Comparison of ENCODE assay signal across 7 cellular contexts in genomic region chr1:119607097-119607807, GRCh38. TPM values are rescaled to one million over a fixed set of nuclear protein-coding genes. Genes with fewer than 3 reads are reported as not detected.
DNase-seq lines count a peak whose midpoint lies in the region; ATAC-seq and TF ChIP-seq lines count a peak whose summit lies in the region.
"Not testable (repeated sequence)": the region's sequence is repeated elsewhere in the genome, so short reads cannot be mapped to it uniquely, and the experiment has no call there.

No MANE protein-coding gene starts in this region.

- intact Hi-C loops in Panc1 (cut with micrococcal nuclease; ENCODE audit: unreplicated experiment), result not testable (repeated sequence)

- H3K27me3 ChIP-seq in Panc1 (ENCODE audit: control insufficient read depth, insufficient read depth, low read length), result not testable (repeated sequence)

- H3K9me3 Mint-ChIP-seq in WTC11; endothelial cell (ENCODE audit: unreplicated experiment); mesothelial cell of epicardium: not testable (repeated sequence)

- CTCF ChIA-PET in Panc1 (lab: Charles Lee), result not testable (repeated sequence)
- CTCF ChIA-PET in WTC11 (lab: Charles Lee), result interaction anchor here (1.1 kb wide), 1 partner anchor 37 kb away, joined by 5 read pairs; no protein-coding TSS in a partner anchor

- not testable (repeated sequence) for BruUV-seq in Panc1 (replicated peaks; lab: Mats Ljungman, UMichigan)

- not testable (repeated sequence) for H3K27me3 Mint-ChIP-seq in WTC11 (ENCODE audit: low read depth); endothelial cell (ENCODE audit: unreplicated experiment); mesothelial cell of epicardium (ENCODE audit: low read depth)

- H3K36me3 Mint-ChIP-seq in WTC11; endothelial cell (ENCODE audit: low read depth, unreplicated experiment); mesothelial cell of epicardium: not testable (repeated sequence)

- in situ Hi-C loops in KBM-7 (cut with MboI; ENCODE audit: low pct_unique_long_range_greater_than_20kb, low sequenced_read_pairs); Panc1 (cut with HindIII; ENCODE audit: low pct_unique_long_range_greater_than_20kb, low sequenced_read_pairs): not testable (repeated sequence)

- DNase-seq in GF-D8 (lab: John Stamatoyannopoulos, UW) (peak; percentile 47), KBM-7 (peak; percentile 81), NOMO-1 (lab: John Stamatoyannopoulos, UW; ENCODE audit: unreplicated experiment in 2 of 2) (peak; percentile 61 to 87)
- not testable (repeated sequence) for DNase-seq in Panc1 (ENCODE audit: low read depth, low spot score); WTC11 (ENCODE audit: low spot score); endothelial cell (ENCODE audit: low spot score); mesothelial cell of epicardium (ENCODE audit: low spot score in 2 of 2, unreplicated experiment in 2 of 2)

- ATAC-seq in Panc1, result not testable (repeated sequence)
- peak; percentile 67 for ATAC-seq in WTC11

- peak; percentile 43 for TF ChIP-seq CTCF in Panc1 (IDR thresholded peaks at IDR 0.05)
- TF ChIP-seq CTCF in WTC11 (IDR thresholded peaks at IDR 0.05); mesothelial cell of epicardium (IDR thresholded peaks at IDR 0.05; ENCODE audit: unreplicated experiment): not testable (repeated sequence)
- TF ChIP-seq CTCF in endothelial cell (IDR thresholded peaks at IDR 0.05; ENCODE audit: unreplicated experiment), result peak; percentile 19

- not testable (repeated sequence) for H3K4me1 ChIP-seq in Panc1 (ENCODE audit: control insufficient read depth, insufficient read depth, low read length)

- POLR2A ChIA-PET in Panc1 (lab: Charles Lee); WTC11 (lab: Charles Lee): not testable (repeated sequence)

- H3K36me3 ChIP-seq in Panc1 (ENCODE audit: control insufficient read depth, insufficient read depth, low read length), result not testable (repeated sequence)

- not testable (repeated sequence) for H3K4me3 Mint-ChIP-seq in WTC11; endothelial cell (ENCODE audit: unreplicated experiment); mesothelial cell of epicardium

- not testable (repeated sequence) for H3K27ac Mint-ChIP-seq in WTC11; endothelial cell (ENCODE audit: unreplicated experiment)
- H3K27ac Mint-ChIP-seq in mesothelial cell of epicardium, result peak overlapping the region; percentile 39

- H3K27ac ChIP-seq in Panc1 (ENCODE audit: low read length), result not testable (repeated sequence)

- not testable (repeated sequence) for H3K9me3 ChIP-seq in Panc1 (ENCODE audit: control insufficient read depth, insufficient read depth, low read depth, low read length)

- peaks cover 17% of the 10 kb centered on the region for H3K4me1 Mint-ChIP-seq in WTC11
- H3K4me1 Mint-ChIP-seq in endothelial cell (ENCODE audit: unreplicated experiment), result peaks cover 41% of the 10 kb centered on the region
- peaks cover 20% of the 10 kb centered on the region for H3K4me1 Mint-ChIP-seq in mesothelial cell of epicardium

- not testable (repeated sequence) for H3K4me3 ChIP-seq in Panc1 (ENCODE audit: low read depth in 2 of 2, low read length in 2 of 2)

RNA-seq across cellular contexts. Expression of gene ZNF697, which starts 40.8 kb away (rescaled TPM):
- total RNA-seq in Panc1 (2021; ENCODE audit: unreplicated experiment) (7.1 TPM), WTC11 (2021) (13.9 to 18.0 TPM (median 14.2 TPM) in 3 replicates), endothelial cell (ENCODE audit: unreplicated experiment) (13.3 TPM), mesothelial cell of epicardium (20.3 to 21.8 TPM (median 20.6 TPM) in 3 replicates)
- 3.3 TPM for polyA plus RNA-seq in Panc1 (2012; ENCODE audit: insufficient read length)
